In the genomic region with DNA sequence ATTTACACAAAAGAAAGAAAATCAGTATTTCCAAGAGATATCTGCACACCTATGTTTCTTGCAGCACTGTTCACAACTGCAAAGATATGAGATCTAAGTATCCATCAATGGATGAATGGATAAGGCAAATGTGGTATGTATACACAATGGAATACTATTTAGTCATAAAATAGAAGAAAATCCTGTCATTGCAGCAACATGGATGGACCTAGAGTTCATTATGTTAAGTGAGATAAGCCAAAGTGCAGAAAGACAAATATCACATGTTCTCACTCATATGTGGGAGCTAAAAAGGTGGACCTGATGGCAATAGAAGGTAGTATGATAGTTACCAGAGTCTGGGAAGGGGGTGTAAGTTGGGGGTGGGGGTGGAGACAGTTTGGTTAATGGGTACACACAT, we compare ENCODE assay signal across 35 cellular contexts.
"Had no signal": no experiment of that assay in that cellular context is flagged by ENCODE, and none has a peak within 500 bp of the region (broad histone marks: within the 10 kb centered on the region; RNA-seq: fewer than 3 reads in every experiment).

No MANE protein-coding gene starts in this region.

- FAIRE-seq: astrocyte, bronchial epithelial cell had no signal

- H3K4me3 ChIP-seq: adrenal gland, ascending aorta, body of pancreas, breast epithelium, cardiac muscle cell had no signal

- H3K9me3 ChIP-seq: adrenal gland, ascending aorta, body of pancreas, breast epithelium had no signal

- H3K4me1 ChIP-seq: adrenal gland, ascending aorta, body of pancreas, breast epithelium had no signal

- DNase-seq: activated effector memory CD4-positive, alpha-beta T cell treated with anti-CD3 and anti-CD28 coated beads, Interleukin-2, amount 50 U/mL, for 16 hours; activated effector memory CD4-positive, alpha-beta T cell treated with Interleukin-2 at 50 U/mL for 16 hours; activated gamma-delta T cell; activated gamma-delta T cell treated with Interleukin-2 at 50 U/mL for 16 hours; activated naive CD4-positive, alpha-beta T cell; activated naive CD4-positive, alpha-beta T cell treated with anti-CD3 and anti-CD28 coated beads for 36 hours; activated naive CD4-positive, alpha-beta T cell treated with anti-CD3 and anti-CD28 coated beads, Interleukin-2, amount 10 ng/mL, durations not matched to agents 7 days and 5 days; activated naive CD4-positive, alpha-beta T cell treated with anti-CD3 and anti-CD28 coated beads, Interleukin-2, amount 50 U/mL, for 16 hours; activated naive CD4-positive, alpha-beta T cell treated with Interleukin-2 at 50 U/mL for 16 hours; activated naive CD8-positive, alpha-beta T cell treated with anti-CD3 and anti-CD28 coated beads for 36 hours; activated naive CD8-positive, alpha-beta T cell treated with anti-CD3 and anti-CD28 coated beads, Interleukin-2, amount 10 ng/mL, durations not matched to agents 7 days and 5 days; activated naive CD8-positive, alpha-beta T cell treated with anti-CD3 and anti-CD28 coated beads, Interleukin-2, amount 50 U/mL, for 24 hours; activated T-cell treated with anti-CD3 and anti-CD28 coated beads for 4 hours; activated T-cell treated with anti-CD3 and anti-CD28 coated beads, Interleukin-2, amount 50 U/mL, for 1 hour; activated T-cell treated with anti-CD3 and anti-CD28 coated beads, Interleukin-2, amount 50 U/mL, for 24 hours; activated T-cell treated with anti-CD3 and anti-CD28 coated beads, Interleukin-2, amount 50 U/mL, for 4 hours; activated T-cell treated with anti-CD3 and anti-CD28 coated beads, Interleukin-2, amount 50 U/mL, for 48 hours; activated T-cell treated with anti-CD3 and anti-CD28 coated beads, Interleukin-2, amount 50 U/mL, for 72 hours; adrenal gland; amniotic stem cell; amygdala; anterior cingulate cortex; aorta; body of pancreas; brain microvascular endothelial cell; caudate nucleus; central memory CD4-positive, alpha-beta T cell; cerebellar nuclear complex had no signal

- H3K27me3 ChIP-seq: adrenal gland, ascending aorta, body of pancreas, brain microvascular endothelial cell, breast epithelium, cardiac muscle cell had no signal

- H3K36me3 ChIP-seq: adrenal gland, ascending aorta, brain microvascular endothelial cell, breast epithelium, cardiac muscle cell had no signal

- ATAC-seq: activated naive CD4-positive, alpha-beta T cell treated with anti-CD3 and anti-CD28 coated beads, Interleukin-2, amount 50 U/mL, for 72 hours; activated naive CD8-positive, alpha-beta T cell treated with anti-CD3 and anti-CD28 coated beads, Interleukin-2, amount 50 U/mL, for 24 hours; activated T-cell treated with anti-CD3 and anti-CD28 coated beads, Interleukin-2, amount 50 U/mL, for 4 hours; activated T-cell treated with anti-CD3 and anti-CD28 coated beads, Interleukin-2, amount 50 U/mL, for 72 hours; activated T-helper 17 cell treated with anti-CD3 and anti-CD28 coated beads, Interleukin-2, amount 50 U/mL, for 72 hours; body of pancreas had no signal

- H3K27ac ChIP-seq: adrenal gland, ascending aorta, body of pancreas, brain microvascular endothelial cell, breast epithelium, cardiac muscle cell had no signal
